ENCODE assay signal across 8 cellular contexts in genomic region chr6:110682460-110682853, GRCh38.
DNase-seq lines count a peak whose midpoint lies in the region; ATAC-seq, FAIRE-seq and TF ChIP-seq lines count a peak whose summit lies in the region.

No MANE protein-coding gene starts in this region.

- CTCF ChIA-PET in K562 (lab: Yijun Ruan, JAX; ENCODE audit: low intra/inter-chr PET ratio) = interaction anchor here (0.5 to 1.6 kb wide), 8 partner anchors 14 to 526 kb away, joined by 3 to 22 read pairs (median 4); no protein-coding TSS in a partner anchor

- WGBS in K562 (ENCODE audit: insufficient coverage, low coverage, missing lambda C conversion rate) = 40% methylated on average over 1 of the region's 1 CpG
- no CpG with 5 or more reads among the region's 1 CpG for WGBS in iPS DF 6.9 (ENCODE audit: insufficient coverage, insufficient read length)
- 4 to 20% (median 17%) methylated on average over 1 of the region's 1 CpG for WGBS in spleen, 5 donors

- H3K9me3 ChIP-seq in K562 (replicated peaks; ENCODE audit: control insufficient read depth, insufficient read depth, low read depth, low read length) (no peaks in the 10 kb centered on the region), iPS DF 6.9 (ENCODE audit: control insufficient read depth, insufficient read depth, low read length) (no peaks in the 10 kb centered on the region), spleen (no peaks in the 10 kb centered on the region)

- POLR2A ChIA-PET in K562 (lab: Yijun Ruan, JAX) = interaction anchor here (0.5 to 3.1 kb wide), 8 partner anchors 9 to 316 kb away, joined by 3 to 40 read pairs (median 4); partner anchors contain the start of gene AMD1

- H3K9ac ChIP-seq in K562 (ENCODE audit: insufficient read depth in 1 of 2, low read depth in 2 of 2, low read length in 2 of 2) = no peak overlapping the region

- H3K27me3 ChIP-seq in K562 (ENCODE audit: control insufficient read depth in 2 of 2, insufficient read depth in 2 of 2, low read length in 2 of 2) = no peaks in the 10 kb centered on the region
- no peaks in the 10 kb centered on the region for H3K27me3 ChIP-seq in iPS DF 6.9 (ENCODE audit: control insufficient read depth, insufficient read depth, low read length)
- no peaks in the 10 kb centered on the region for H3K27me3 ChIP-seq in spleen (replicated peaks in 1 of 7)

- no peaks in the 10 kb centered on the region for H3K79me2 ChIP-seq in K562 (ENCODE audit: control insufficient read depth, insufficient read depth, low read length)

- H3K4me2 ChIP-seq in K562 (ENCODE audit: insufficient read depth, low read length) = no peak overlapping the region

- intact Hi-C loops in K562 (cut with micrococcal nuclease) (loop anchor here (1.0 to 5.0 kb wide), 5 partner anchors 130 to 315 kb away; no protein-coding TSS in a partner anchor), spleen (cut with DNase I; ENCODE audit: low total_unique reads) (loop anchor here (5.0 to 10.0 kb wide), 2 partner anchors 132 to 265 kb away; partner anchors contain the start of gene CDK19)

- H2AFZ ChIP-seq in K562 (ENCODE audit: low read depth, low read length) = 0 out of 2 replicates have a peak overlapping the region, but pooled peaks have one; percentile 49

- in situ Hi-C loops in GM13976 (cut with MboI; ENCODE audit: low sequenced_read_pairs, unreplicated experiment) (loop anchor here (10.0 kb wide), 1 partner anchor 192 kb away; the partner anchor contains the start of gene AMD1), K562 (cut with MboI) (loop anchor here (10.0 kb wide), 1 partner anchor 202 kb away; no protein-coding TSS in a partner anchor)

- H3K9me1 ChIP-seq in K562 (ENCODE audit: control insufficient read depth, insufficient read depth, low read length) = no peaks in the 10 kb centered on the region

- FAIRE-seq in K562 (lab: Jason Lieb, UNC) = peak; percentile 94

- peak; percentile 36; the same call in 1 of the 2 replicates for TF ChIP-seq EP300 in K562 (IDR thresholded peaks at IDR 0.05; ENCODE audit: low read length)

- H3K4me3 ChIP-seq in K562 = no peak overlapping the region
- H3K4me3 ChIP-seq in iPS DF 6.9 (ENCODE audit: low read length) = no peak overlapping the region
- no peak overlapping the region for H3K4me3 ChIP-seq in spleen

- H3K4me1 ChIP-seq in K562 (replicated peaks in 1 of 2; ENCODE audit: control insufficient read depth in 2 of 2, insufficient read depth in 2 of 2, low read length in 2 of 2) (no peaks in the 10 kb centered on the region), iPS DF 6.9 (ENCODE audit: control insufficient read depth, insufficient read depth, low read length) (no peaks in the 10 kb centered on the region; the same call in 1 of the 2 replicates), spleen (peaks cover 7 to 36% (median 22%) of the 10 kb centered on the region in 6 donors)

- TF ChIP-seq CTCF in 22Rv1 (IDR thresholded peaks at IDR 0.05) (peak; percentile 79), GM13976 (IDR thresholded peaks at IDR 0.05; ENCODE audit: borderline replicate concordance, control extremely low read depth, extremely low read depth, insufficient read depth, missing control alignments) (peak; percentile 59), K562 (IDR thresholded peaks at IDR 0.05 in 2 of 3, conservative IDR thresholded peaks at IDR 0.05 in 1 of 3; ENCODE audit: insufficient read depth in 2 of 3, low read depth in 1 of 3, low read length in 3 of 3) (peak; percentile 72 to 91 (median 72)), spleen (IDR thresholded peaks at IDR 0.05 in 8 of 11, conservative IDR thresholded peaks at IDR 0.05 in 3 of 11) (peak; percentile 44 to 84 (median 69))

- ATAC-seq in HG02852 (IDR thresholded peaks at IDR 0.05; ENCODE audit: unreplicated experiment) (peak; percentile 94), K562 (peak; percentile 100)

- no peaks in the 10 kb centered on the region for H4K20me1 ChIP-seq in K562 (replicated peaks; ENCODE audit: control insufficient read depth, insufficient read depth, low read length)

- H3K27ac ChIP-seq in 22Rv1 (peak overlapping the region; percentile 100), K562 (ENCODE audit: extremely low read depth, low read depth, low read length) (no peak overlapping the region), iPS DF 6.9 (ENCODE audit: low read length) (no peak overlapping the region), spleen (peak overlapping the region in 3 of 8 donors; percentile 13 to 54 (median 27))

- TF ChIP-seq RAD21 in K562 (CRISPR knock-in tag; conservative IDR thresholded peaks at IDR 0.05 in 1 of 2, IDR thresholded peaks at IDR 0.05 in 1 of 2) = peak; percentile 97

- H3K36me3 ChIP-seq in K562 (ENCODE audit: control insufficient read depth, insufficient read depth, low read length) (no peaks in the 10 kb centered on the region), iPS DF 6.9 (ENCODE audit: control insufficient read depth, insufficient read depth, low read length) (no peaks in the 10 kb centered on the region), spleen (no peaks in the 10 kb centered on the region)

- DNase-seq in GM13976 (ENCODE audit: low spot score) (peak; percentile 63), NCI-H128 (lab: John Stamatoyannopoulos, UW; ENCODE audit: unreplicated experiment) (peak; percentile 62), SW 1271 (lab: John Stamatoyannopoulos, UW) (peak; percentile 30 to 75), K562 (ENCODE audit: extremely low read depth in 1 of 4, low spot score in 3 of 4) (peak; percentile 54 to 85 (median 62)), iPS DF 6.9 (ENCODE audit: low read depth, low spot score) (peak; percentile 41), spleen (no peak)

- no TSS peak for BruUV-seq in K562 (replicated peaks; lab: Mats Ljungman, UMichigan)

- TF ChIP-seq POLR2A in K562 (conservative IDR thresholded peaks at IDR 0.05) = no peak
- TF ChIP-seq POLR2A in spleen (IDR thresholded peaks at IDR 0.05) = no peak

TF ChIP-seq in K562, 482 proteins besides CTCF, POLR2A, EP300 and RAD21 (continues in another document):
- TF ChIP-seq CHAMP1 (IDR thresholded peaks at IDR 0.05) = no peak
- TF ChIP-seq MAZ (CRISPR knock-in tag; conservative IDR thresholded peaks at IDR 0.05 in 1 of 2, IDR thresholded peaks at IDR 0.05 in 1 of 2) = peak in 1 of 2 experiments; percentile 41; a peak in 1 of 4 replicates
- TF ChIP-seq SRF (CRISPR knock-in tag; IDR thresholded peaks at IDR 0.05) = peak in 1 of 2 experiments; percentile 83; a peak in 1 of 4 replicates
- TF ChIP-seq PBX2 (CRISPR knock-in tag; IDR thresholded peaks at IDR 0.05; ENCODE audit: low read depth) = no peak
- peak; percentile 96 for TF ChIP-seq PBX2 (tag; conservative IDR thresholded peaks at IDR 0.05; ENCODE audit: low read depth)
- TF ChIP-seq ATF1 (CRISPR knock-in tag; IDR thresholded peaks at IDR 0.05) = no peak
- TF ChIP-seq ATF1 (tag; IDR thresholded peaks at IDR 0.05) = 0 out of 2 replicates have a peak, but pooled peaks have one; percentile 7
- TF ChIP-seq, protein P1, sequence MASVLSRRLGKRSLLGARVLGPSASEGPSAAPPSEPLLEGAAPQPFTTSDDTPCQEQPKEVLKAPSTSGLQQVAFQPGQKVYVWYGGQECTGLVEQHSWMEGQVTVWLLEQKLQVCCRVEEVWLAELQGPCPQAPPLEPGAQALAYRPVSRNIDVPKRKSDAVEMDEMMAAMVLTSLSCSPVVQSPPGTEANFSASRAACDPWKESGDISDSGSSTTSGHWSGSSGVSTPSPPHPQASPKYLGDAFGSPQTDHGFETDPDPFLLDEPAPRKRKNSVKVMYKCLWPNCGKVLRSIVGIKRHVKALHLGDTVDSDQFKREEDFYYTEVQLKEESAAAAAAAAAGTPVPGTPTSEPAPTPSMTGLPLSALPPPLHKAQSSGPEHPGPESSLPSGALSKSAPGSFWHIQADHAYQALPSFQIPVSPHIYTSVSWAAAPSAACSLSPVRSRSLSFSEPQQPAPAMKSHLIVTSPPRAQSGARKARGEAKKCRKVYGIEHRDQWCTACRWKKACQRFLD (CRISPR knock-in tag; IDR thresholded peaks at IDR 0.05) = no peak
- TF ChIP-seq LCOR (CRISPR knock-in tag; IDR thresholded peaks at IDR 0.05) = peak; percentile 46; the same call in 1 of the 2 replicates
- TF ChIP-seq RFX1 (IDR thresholded peaks at IDR 0.05) = peak; percentile 29; the same call in 1 of the 2 replicates
- no peak for TF ChIP-seq ZBTB7A (IDR thresholded peaks at IDR 0.05; ENCODE audit: borderline replicate concordance, control insufficient read depth, low read depth, low read length)
